Comparison of ENCODE assay signal across 11 cellular contexts in genomic region chr3:10556312-10556711, GRCh38. TPM values are rescaled to one million over a fixed set of nuclear protein-coding genes. Genes with fewer than 3 reads are reported as not detected.
"Had no signal": no experiment of that assay in that cellular context is flagged by ENCODE, and none has a peak within 500 bp of the region (broad histone marks: within the 10 kb centered on the region; RNA-seq: fewer than 3 reads in every experiment).

No MANE protein-coding gene starts in this region.

- ATAC-seq: left lung, natural killer cell had no signal

- H3K4me3 Mint-ChIP-seq: activated CD4-positive, alpha-beta memory T cell treated with anti-CD3 and anti-CD28 coated beads for 36 hours; activated naive CD8-positive, alpha-beta T cell; natural killer cell had no signal

- H3K36me3 Mint-ChIP-seq: activated CD4-positive, alpha-beta memory T cell treated with anti-CD3 and anti-CD28 coated beads for 36 hours; activated naive CD8-positive, alpha-beta T cell; natural killer cell had no signal

- DNase-seq: activated CD4-positive, alpha-beta memory T cell treated with anti-CD3 and anti-CD28 coated beads for 36 hours; activated CD4-positive, CD25-positive, alpha-beta regulatory T cell treated with anti-CD3 and anti-CD28 coated beads, Interleukin-2, amount 50 U/mL, for 72 hours; foreskin melanocyte; left lung; natural killer cell; stimulated activated CD4-positive, alpha-beta T cell treated with anti-CD3 and anti-CD28 coated beads, Interleukin-12 subunit alpha, Interleukin-12 subunit beta, amount 100 ng/mL, for 4 hours; stimulated activated naive CD4-positive, alpha-beta T cell; substantia nigra; upper lobe of left lung had no signal

- H3K9me3 Mint-ChIP-seq: activated CD4-positive, alpha-beta memory T cell treated with anti-CD3 and anti-CD28 coated beads for 36 hours; natural killer cell had no signal

- H3K27ac Mint-ChIP-seq: activated CD4-positive, alpha-beta memory T cell treated with anti-CD3 and anti-CD28 coated beads for 36 hours; activated naive CD8-positive, alpha-beta T cell; natural killer cell had no signal

RNA-seq across cellular contexts. Expression of gene ATP2B2, which starts 50.9 kb away (rescaled TPM):
- total RNA-seq: endothelial cell of umbilical vein, natural killer cell had no signal
